In genomic region chr6:47307362-47308222, GRCh38 we compare ENCODE assay signal across 1 cellular context.
TF ChIP-seq lines count a peak whose summit lies in the region.

No MANE protein-coding gene starts in this region.

TF ChIP-seq in HepG2, 621 proteins besides CTCF, POLR2A, EP300 and RAD21 (continued from another document):
- TF ChIP-seq ZNF770 (CRISPR knock-in tag; IDR thresholded peaks at IDR 0.05) (peak; percentile 91), ZNF788 (CRISPR knock-in tag; IDR thresholded peaks at IDR 0.05; ENCODE audit: borderline replicate concordance) (peak; percentile 28; the same call in 1 of the 2 replicates), ZMYM3 (CRISPR knock-in tag; IDR thresholded peaks at IDR 0.05) (peak; percentile 11; the same call in 1 of the 2 replicates), ZFP41 (CRISPR knock-in tag; IDR thresholded peaks at IDR 0.05; ENCODE audit: borderline replicate concordance) (no peak), AGO2 (optimal IDR thresholded peaks at IDR 0.05; ENCODE audit: low read depth, low read length) (no peak), CEBPG (CRISPR knock-in tag; IDR thresholded peaks at IDR 0.05) (peak; percentile 40; the same call in 1 of the 2 replicates)
